Comparison of ENCODE assay signal across 7 cellular contexts in genomic region chr12:31179627-31180277, GRCh38.
DNase-seq lines count a peak whose midpoint lies in the region; ATAC-seq, FAIRE-seq and TF ChIP-seq lines count a peak whose summit lies in the region.
"Not testable (repeated sequence)": the region's sequence is repeated elsewhere in the genome, so short reads cannot be mapped to it uniquely, and the experiment has no call there.

No MANE protein-coding gene starts in this region.

- peak overlapping the region; percentile 62 for H2AFZ ChIP-seq in Loucy (ENCODE audit: low read length)
- H2AFZ ChIP-seq in OCI-LY1 (ENCODE audit: low read length): not testable (repeated sequence)

- TF ChIP-seq POLR2A in A549 (IDR thresholded peaks at IDR 0.05; ENCODE audit: low read length): not testable (repeated sequence)

- H3K79me2 ChIP-seq in Loucy (ENCODE audit: insufficient read depth, low read length); OCI-LY1 (ENCODE audit: insufficient read depth, low read length): not testable (repeated sequence)

- not testable (repeated sequence) for H3K9me3 Mint-ChIP-seq in activated B cell treated with CpG ODN at 0.5 μM for 24 hours, naive B cell

- H3K4me2 ChIP-seq in A549: not testable (repeated sequence)
- peak overlapping the region; percentile 61 for H3K4me2 ChIP-seq in Loucy (ENCODE audit: low read depth, low read length, poor library complexity, severe bottlenecking)
- H3K4me2 ChIP-seq in OCI-LY1 (ENCODE audit: low read length): 0 out of 2 replicates have a peak overlapping the region, but pooled peaks have one; percentile 32

- not testable (repeated sequence) for H3K9me2 ChIP-seq in Loucy (replicated peaks; ENCODE audit: low read depth, low read length); OCI-LY1 (ENCODE audit: low read depth, low read length)

- peak overlapping the region; percentile 37 for H3K4me3 Mint-ChIP-seq in activated B cell treated with CpG ODN at 0.5 μM for 24 hours
- H3K4me3 Mint-ChIP-seq in naive B cell: peak overlapping the region in 5 of 8 donors; percentile 19 to 75 (median 57)

- H3K27ac Mint-ChIP-seq in activated B cell treated with CpG ODN at 0.5 μM for 24 hours: not testable (repeated sequence)
- peak overlapping the region in 4 of 6 donors; percentile 15 to 75 (median 68) for H3K27ac Mint-ChIP-seq in naive B cell

- DNase-seq in A549 (ENCODE audit: low read depth in 1 of 2, low spot score in 1 of 2); GM19239 (ENCODE audit: insufficient read length, low spot score); activated B cell treated with CpG ODN at 0.5 μM for 24 hours: not testable (repeated sequence)
- DNase-seq in GM12865 (ENCODE audit: low read depth) (peak; percentile 18), naive B cell (peak; percentile 4)

- not testable (repeated sequence) for H3K27ac ChIP-seq in A549
- peak overlapping the region; percentile 54 for H3K27ac ChIP-seq in OCI-LY1 (ENCODE audit: low read depth, low read length, poor library complexity, severe bottlenecking)

- not testable (repeated sequence) for H3K4me3 ChIP-seq in A549; GM12865 (ENCODE audit: low read depth, low read length); Loucy (ENCODE audit: low read length, poor library complexity, severe bottlenecking); OCI-LY1 (ENCODE audit: low read depth, low read length, poor library complexity, severe bottlenecking)

- WGBS in A549 (ENCODE audit: missing lambda C conversion rate): 19% methylated on average over 2 of the region's 2 CpGs

- not testable (repeated sequence) for ATAC-seq in A549; activated B cell treated with CpG ODN at 0.5 μM for 24 hours (ENCODE audit: low read depth)
- ATAC-seq in naive B cell (ENCODE audit: low read depth in 2 of 2): peak; percentile 30 to 50

- H3K27me3 Mint-ChIP-seq in activated B cell treated with CpG ODN at 0.5 μM for 24 hours, naive B cell: not testable (repeated sequence)

- intact Hi-C loops in activated B cell treated with CpG ODN at 0.5 μM for 24 hours (cut with micrococcal nuclease): not testable (repeated sequence)

- H3K27me3 ChIP-seq in Loucy (ENCODE audit: insufficient read depth, low read length, poor library complexity, severe bottlenecking); OCI-LY1 (ENCODE audit: insufficient read depth, low read length): not testable (repeated sequence)

- H3K36me3 Mint-ChIP-seq in activated B cell treated with CpG ODN at 0.5 μM for 24 hours (ENCODE audit: low read depth); naive B cell: not testable (repeated sequence)

- not testable (repeated sequence) for H3F3A ChIP-seq in Loucy (ENCODE audit: low read depth); OCI-LY1 (ENCODE audit: insufficient read depth, low read length)

- peaks cover 16% of the 10 kb centered on the region for H3K4me1 Mint-ChIP-seq in activated B cell treated with CpG ODN at 0.5 μM for 24 hours
- peaks cover 15 to 20% (median 17%) of the 10 kb centered on the region in 3 donors for H3K4me1 Mint-ChIP-seq in naive B cell

- CTCF ChIA-PET in A549 (lab: Yijun Ruan, JAX); activated B cell treated with CpG ODN at 0.5 μM for 24 hours (lab: Charles Lee): not testable (repeated sequence)

- not testable (repeated sequence) for H3K9ac ChIP-seq in Loucy (ENCODE audit: low read depth, low read length, poor library complexity, severe bottlenecking); OCI-LY1 (ENCODE audit: low read length)

- not testable (repeated sequence) for H4K20me1 ChIP-seq in Loucy (ENCODE audit: insufficient read depth, low read length, poor library complexity, severe bottlenecking); OCI-LY1 (ENCODE audit: insufficient read depth, low read length)

- FAIRE-seq in A549 (lab: Jason Lieb, UNC) (peak; percentile 13), GM19239 (lab: Jason Lieb, UNC) (peak; percentile 78)

- TF ChIP-seq RAD21 in A549 (conservative IDR thresholded peaks at IDR 0.05 in 1 of 2, IDR thresholded peaks at IDR 0.05 in 1 of 2): not testable (repeated sequence)

- POLR2A ChIA-PET in A549 (lab: Yijun Ruan, JAX); activated B cell treated with CpG ODN at 0.5 μM for 24 hours (lab: Charles Lee): not testable (repeated sequence)

- not testable (repeated sequence) for TF ChIP-seq EP300 in A549 (IDR thresholded peaks at IDR 0.05)

- not testable (repeated sequence) for H3K4me1 ChIP-seq in A549
- H3K4me1 ChIP-seq in Loucy (ENCODE audit: insufficient read depth, low read length, poor library complexity, severe bottlenecking) (peaks cover 12% of the 10 kb centered on the region), OCI-LY1 (ENCODE audit: insufficient read depth, low read length, severe bottlenecking) (peaks cover 20% of the 10 kb centered on the region)

- not testable (repeated sequence) for H3K36me3 ChIP-seq in Loucy (ENCODE audit: insufficient read depth, low read length); OCI-LY1 (ENCODE audit: insufficient read depth, low read length)

- TF ChIP-seq CTCF in A549 (IDR thresholded peaks at IDR 0.05); GM12865 (IDR thresholded peaks at IDR 0.05; ENCODE audit: insufficient read depth, low read depth, low read length, missing control alignments); Loucy (conservative IDR thresholded peaks at IDR 0.05; ENCODE audit: low read length); OCI-LY1 (IDR thresholded peaks at IDR 0.05; ENCODE audit: low read length); activated B cell treated with CpG ODN at 0.5 μM for 24 hours (IDR thresholded peaks at IDR 0.05): not testable (repeated sequence)

- not testable (repeated sequence) for H3K9me3 ChIP-seq in A549; Loucy (ENCODE audit: insufficient read depth, low read depth, low read length); OCI-LY1 (ENCODE audit: low read length)
